18 cellular contexts compared by ENCODE assay signal in genomic region chr9:114709636-114710035, GRCh38. TPM values are rescaled to one million over a fixed set of nuclear protein-coding genes. Genes with fewer than 3 reads are reported as not detected.
DNase-seq lines count a peak whose midpoint lies in the region; ATAC-seq and TF ChIP-seq lines count a peak whose summit lies in the region.
"Had no signal": no experiment of that assay in that cellular context is flagged by ENCODE, and none has a peak within 500 bp of the region (broad histone marks: within the 10 kb centered on the region; RNA-seq: fewer than 3 reads in every experiment).

No MANE protein-coding gene starts in this region.

- peak overlapping the region; percentile 87 for H3K27ac Mint-ChIP-seq in activated CD4-positive, alpha-beta T cell treated with anti-CD3 and anti-CD28 coated beads, Interleukin-2, amount 10 ng/mL, durations not matched to agents 7 days and 5 days
- H3K27ac Mint-ChIP-seq in CD4-positive, alpha-beta memory T cell = peak overlapping the region in 5 of 7 donors; percentile 6 to 52 (median 29)
- H3K27ac Mint-ChIP-seq in T-helper 17 cell = no peak overlapping the region
- H3K27ac Mint-ChIP-seq in activated naive CD8-positive, alpha-beta T cell treated with anti-CD3 and anti-CD28 coated beads, Interleukin-2, amount 50 U/mL, for 24 hours = no peak overlapping the region

- no peaks in the 10 kb centered on the region for H3K27me3 ChIP-seq in CD4-positive, alpha-beta memory T cell (ENCODE audit: insufficient read depth, low read length)
- no peaks in the 10 kb centered on the region for H3K27me3 ChIP-seq in SK-N-SH (ENCODE audit: insufficient read depth)
- H3K27me3 ChIP-seq: MG63 had no signal

- ATAC-seq in T-helper 17 cell = peak; percentile 42
- peak; percentile 91 for ATAC-seq in activated naive CD8-positive, alpha-beta T cell treated with anti-CD3 and anti-CD28 coated beads, Interleukin-2, amount 50 U/mL, for 24 hours
- ATAC-seq: GM12878 had no signal

- H3K79me2 ChIP-seq in SK-N-SH (ENCODE audit: insufficient read depth) = no peaks in the 10 kb centered on the region

- no peaks in the 10 kb centered on the region for H4K20me1 ChIP-seq in SK-N-SH (ENCODE audit: insufficient read depth)

- H3K9me3 ChIP-seq in CD4-positive, alpha-beta memory T cell (ENCODE audit: control insufficient read depth in 1 of 2, low read length in 2 of 2) = no peaks in the 10 kb centered on the region
- H3K9me3 ChIP-seq in T-helper 17 cell (ENCODE audit: control insufficient read depth, low read length, poor library complexity, severe bottlenecking) (no peaks in the 10 kb centered on the region), SK-N-SH (no peaks in the 10 kb centered on the region)
- H3K9me3 ChIP-seq: Caco-2, HAP-1, MG63 had no signal

- DNase-seq in activated CD4-positive, alpha-beta T cell treated with anti-CD3 and anti-CD28 coated beads, Interleukin-2, amount 10 ng/mL, durations not matched to agents 7 days and 5 days = peak; percentile 40
- DNase-seq in activated CD4-positive, alpha-beta T cell treated with anti-CD3 and anti-CD28 coated beads, Interleukin-2, amount 50 U/mL, for 48 hours = no peak
- no peak for DNase-seq in CD4-positive, alpha-beta memory T cell
- no peak for DNase-seq in T-helper 17 cell
- no peak for DNase-seq in activated naive CD8-positive, alpha-beta T cell treated with anti-CD3 and anti-CD28 coated beads, Interleukin-2, amount 50 U/mL, for 24 hours
- no peak for DNase-seq in SK-N-SH
- DNase-seq in NCI-H1436 (lab: John Stamatoyannopoulos, UW) = no peak
- no peak for DNase-seq in HuH-7 (ENCODE audit: low spot score)
- DNase-seq: C1 segment of cervical spinal cord, Caco-2, MG63, NCI-H1092 treated with DMSO at 0.1 percent for 48 hours, NCI-H187, NCI-H2171, NCI-H446 treated with DMSO at 0.1 percent for 48 hours had no signal

- peaks cover 19% of the 10 kb centered on the region for H3K9me3 Mint-ChIP-seq in activated CD4-positive, alpha-beta T cell treated with anti-CD3 and anti-CD28 coated beads, Interleukin-2, amount 10 ng/mL, durations not matched to agents 7 days and 5 days
- no peaks in the 10 kb centered on the region for H3K9me3 Mint-ChIP-seq in CD4-positive, alpha-beta memory T cell
- no peaks in the 10 kb centered on the region for H3K9me3 Mint-ChIP-seq in activated naive CD8-positive, alpha-beta T cell treated with anti-CD3 and anti-CD28 coated beads, Interleukin-2, amount 50 U/mL, for 24 hours

- H3K36me3 ChIP-seq in CD4-positive, alpha-beta memory T cell (ENCODE audit: insufficient read depth, low read length) = no peaks in the 10 kb centered on the region
- H3K36me3 ChIP-seq in SK-N-SH (replicated peaks in 1 of 2; ENCODE audit: control insufficient read depth in 1 of 2, insufficient read depth in 2 of 2, low read length in 1 of 2) = no peaks in the 10 kb centered on the region
- H3K36me3 ChIP-seq: HAP-1, MG63 had no signal

- no peak overlapping the region for H3K4me2 ChIP-seq in SK-N-SH
- H3K4me2 ChIP-seq: KMS-11 had no signal

- peaks cover 8% of the 10 kb centered on the region for H3K4me1 ChIP-seq in CD4-positive, alpha-beta memory T cell (ENCODE audit: insufficient read depth, low read length)
- H3K4me1 ChIP-seq in SK-N-SH (ENCODE audit: control insufficient read depth in 1 of 2, insufficient read depth in 2 of 2, low read depth in 1 of 2, low read length in 1 of 2) = 0 out of 4 replicates have a peak, but pooled peaks cover 0 to 6% of the 10 kb centered on the region in 2 experiments
- H3K4me1 ChIP-seq: Caco-2, HAP-1 had no signal

- TF ChIP-seq RAD21 in SK-N-SH (IDR thresholded peaks at IDR 0.05; ENCODE audit: low read length) = no peak

- H3K36me3 Mint-ChIP-seq in activated CD4-positive, alpha-beta T cell treated with anti-CD3 and anti-CD28 coated beads, Interleukin-2, amount 10 ng/mL, durations not matched to agents 7 days and 5 days (ENCODE audit: low read depth) = peaks cover 29% of the 10 kb centered on the region
- no peaks in the 10 kb centered on the region for H3K36me3 Mint-ChIP-seq in CD4-positive, alpha-beta memory T cell
- H3K36me3 Mint-ChIP-seq in T-helper 17 cell (ENCODE audit: low read depth) = no peaks in the 10 kb centered on the region
- no peaks in the 10 kb centered on the region for H3K36me3 Mint-ChIP-seq in activated naive CD8-positive, alpha-beta T cell treated with anti-CD3 and anti-CD28 coated beads, Interleukin-2, amount 50 U/mL, for 24 hours (ENCODE audit: low read depth)

- no peaks in the 10 kb centered on the region for H3K27me3 Mint-ChIP-seq in activated CD4-positive, alpha-beta T cell treated with anti-CD3 and anti-CD28 coated beads, Interleukin-2, amount 10 ng/mL, durations not matched to agents 7 days and 5 days
- no peaks in the 10 kb centered on the region for H3K27me3 Mint-ChIP-seq in CD4-positive, alpha-beta memory T cell
- H3K27me3 Mint-ChIP-seq in T-helper 17 cell = no peaks in the 10 kb centered on the region
- H3K27me3 Mint-ChIP-seq in activated naive CD8-positive, alpha-beta T cell treated with anti-CD3 and anti-CD28 coated beads, Interleukin-2, amount 50 U/mL, for 24 hours = peaks cover 9% of the 10 kb centered on the region

- no peaks in the 10 kb centered on the region for H3F3A ChIP-seq in SK-N-SH (replicated peaks; ENCODE audit: insufficient read depth)

- no peak overlapping the region for H3K4me3 ChIP-seq in CD4-positive, alpha-beta memory T cell (ENCODE audit: low read length in 2 of 2)
- no peak overlapping the region for H3K4me3 ChIP-seq in SK-N-SH (ENCODE audit: low read depth in 2 of 2, low read length in 1 of 2)
- H3K4me3 ChIP-seq: GM12878, HAP-1, MG63 had no signal

- peaks cover 69% of the 10 kb centered on the region for H3K4me1 Mint-ChIP-seq in activated CD4-positive, alpha-beta T cell treated with anti-CD3 and anti-CD28 coated beads, Interleukin-2, amount 10 ng/mL, durations not matched to agents 7 days and 5 days
- H3K4me1 Mint-ChIP-seq in CD4-positive, alpha-beta memory T cell = peaks cover 15 to 25% (median 17%) of the 10 kb centered on the region in 4 donors
- H3K4me1 Mint-ChIP-seq in T-helper 17 cell = peaks cover 16% of the 10 kb centered on the region
- peaks cover 41% of the 10 kb centered on the region for H3K4me1 Mint-ChIP-seq in activated naive CD8-positive, alpha-beta T cell treated with anti-CD3 and anti-CD28 coated beads, Interleukin-2, amount 50 U/mL, for 24 hours

- no peak for TF ChIP-seq EP300 in SK-N-SH (IDR thresholded peaks at IDR 0.05; ENCODE audit: borderline replicate concordance in 1 of 2, low read depth in 1 of 2, low read length in 1 of 2)

- no peak overlapping the region for H2AFZ ChIP-seq in SK-N-SH (ENCODE audit: low read depth)

- no peaks in the 10 kb centered on the region for H3K9me2 ChIP-seq in SK-N-SH

- CTCF ChIA-PET in activated CD4-positive, alpha-beta T cell treated with anti-CD3 and anti-CD28 coated beads, Interleukin-2, amount 10 ng/mL, durations not matched to agents 7 days and 5 days (lab: Charles Lee) = interaction anchor here (5.6 kb wide), 1 partner anchor 11 kb away, joined by 42 read pairs; no protein-coding TSS in a partner anchor
- CTCF ChIA-PET in CD4-positive, alpha-beta memory T cell (lab: Charles Lee; ENCODE audit: partially characterized antibody) = interaction anchor here (0.9 to 2.2 kb wide), 2 partner anchors 28 to 30 kb away, joined by 3 to 4 read pairs; no protein-coding TSS in a partner anchor
- CTCF ChIA-PET in SK-N-SH (lab: Yijun Ruan, JAX) = interaction anchor here (0.8 kb wide), 1 partner anchor 29 kb away, joined by 3 read pairs; no protein-coding TSS in a partner anchor

- no peak overlapping the region for H3K4me3 Mint-ChIP-seq in activated CD4-positive, alpha-beta T cell treated with anti-CD3 and anti-CD28 coated beads, Interleukin-2, amount 10 ng/mL, durations not matched to agents 7 days and 5 days
- H3K4me3 Mint-ChIP-seq in CD4-positive, alpha-beta memory T cell = no peak overlapping the region
- no peak overlapping the region for H3K4me3 Mint-ChIP-seq in T-helper 17 cell
- H3K4me3 Mint-ChIP-seq in activated naive CD8-positive, alpha-beta T cell treated with anti-CD3 and anti-CD28 coated beads, Interleukin-2, amount 50 U/mL, for 24 hours = no peak overlapping the region

- H3K9ac ChIP-seq in SK-N-SH = no peak overlapping the region
- H3K9ac ChIP-seq: KMS-11 had no signal

- POLR2A ChIA-PET in activated CD4-positive, alpha-beta T cell treated with anti-CD3 and anti-CD28 coated beads, Interleukin-2, amount 10 ng/mL, durations not matched to agents 7 days and 5 days (lab: Charles Lee) = no interaction called here
- POLR2A ChIA-PET in CD4-positive, alpha-beta memory T cell (lab: Charles Lee; ENCODE audit: partially characterized antibody) = interaction anchor here (2.8 kb wide), 1 partner anchor 9 kb away, joined by 9 read pairs; no protein-coding TSS in a partner anchor
- POLR2A ChIA-PET in SK-N-SH (lab: Yijun Ruan, JAX) = no interaction called here

- no peak for TF ChIP-seq CTCF in SK-N-SH (IDR thresholded peaks at IDR 0.05)

- intact Hi-C loops in CD4-positive, alpha-beta memory T cell (cut with micrococcal nuclease) = no loop called here

- H3K27ac ChIP-seq in CD4-positive, alpha-beta memory T cell (ENCODE audit: low read depth, low read length) = no peak overlapping the region
- no peak overlapping the region for H3K27ac ChIP-seq in SK-N-SH (ENCODE audit: low read depth in 2 of 2, low read length in 1 of 2)
- H3K27ac ChIP-seq: KMS-11 had no signal

- WGBS in SK-N-SH (ENCODE audit: low lambda C conversion rate) = 60% methylated on average over 1 of the region's 1 CpG

TF ChIP-seq in SK-N-SH, 30 proteins besides CTCF, POLR2A, EP300 and RAD21:
- TF ChIP-seq CHD2 (IDR thresholded peaks at IDR 0.05; ENCODE audit: low read length, partially characterized antibody) (no peak), TCF12 (IDR thresholded peaks at IDR 0.05) (no peak), RCOR1 (IDR thresholded peaks at IDR 0.05; ENCODE audit: low read length) (no peak), ELF1 (IDR thresholded peaks at IDR 0.05) (no peak)
TF ChIP-seq in SK-N-SH: peak in this region for 0.

RNA-seq across cellular contexts. Expression of gene TEX48, which starts 27.6 kb away (rescaled TPM):
- total RNA-seq in activated CD4-positive, alpha-beta T cell treated with anti-CD3 and anti-CD28 coated beads, Interleukin-2, amount 10 ng/mL, durations not matched to agents 7 days and 5 days = under 1 TPM; 0.83 to 0.97 TPM
- total RNA-seq in CD4-positive, alpha-beta memory T cell = not detected
- polyA plus RNA-seq in CD4-positive, alpha-beta memory T cell = under 1 TPM in 1 of 2 donors, not detected in 1; 0.33 TPM
- not detected for total RNA-seq in T-helper 17 cell
- 0.41 and 0.46 TPM in 2 replicates for polyA plus RNA-seq in SK-N-SH (2012; rRNA removed)
- 0.42 and 0.71 TPM in 2 replicates for polyA plus RNA-seq in SK-N-SH (2012; cell fraction: cytosol; rRNA removed)
- 0.20 and 0.37 TPM in 2 replicates for polyA plus RNA-seq in SK-N-SH (2012; cell fraction: nucleus; rRNA removed)
- total RNA-seq: Caco-2, GM12878 had no signal
- polyA plus RNA-seq: GM12878 had no signal

RNA-seq across cellular contexts. Expression of gene TEX53, which starts 52.0 kb away (rescaled TPM):
- total RNA-seq in activated CD4-positive, alpha-beta T cell treated with anti-CD3 and anti-CD28 coated beads, Interleukin-2, amount 10 ng/mL, durations not matched to agents 7 days and 5 days = not detected
- not detected for total RNA-seq in CD4-positive, alpha-beta memory T cell
- polyA plus RNA-seq in CD4-positive, alpha-beta memory T cell = not detected
- not detected for total RNA-seq in T-helper 17 cell
- polyA plus RNA-seq in SK-N-SH (2012; rRNA removed) = not detected in 2 replicates
- not detected in 2 replicates for polyA plus RNA-seq in SK-N-SH (2012; cell fraction: cytosol; rRNA removed)
- not detected in 2 replicates for polyA plus RNA-seq in SK-N-SH (2012; cell fraction: nucleus; rRNA removed)
- total RNA-seq: Caco-2, GM12878 had no signal
- polyA plus RNA-seq: GM12878 had no signal

Comparison
In these comparisons a context has a peak if more than half of its experiments do, and no peak if none do; other contexts are left out.
1. H3K27ac Mint-ChIP-seq: peak in activated CD4-positive, alpha-beta T cell treated with anti-CD3 and anti-CD28 coated beads, Interleukin-2, amount 10 ng/mL, durations not matched to agents 7 days and 5 days (single experiment) and CD4-positive, alpha-beta memory T cell (5 of 7); none in T-helper 17 cell (single experiment) and activated naive CD8-positive, alpha-beta T cell treated with anti-CD3 and anti-CD28 coated beads, Interleukin-2, amount 50 U/mL, for 24 hours (single experiment).